ENCODE assay signal across 8 cellular contexts in genomic region chrX:12979011-12979629, GRCh38. TPM values are rescaled to one million over a fixed set of nuclear protein-coding genes. Genes with fewer than 3 reads are reported as not detected.
DNase-seq lines count a peak whose midpoint lies in the region; ATAC-seq, FAIRE-seq and TF ChIP-seq lines count a peak whose summit lies in the region.

No MANE protein-coding gene starts in this region.

- peak overlapping the region; percentile 98 for H3K4me2 ChIP-seq in OCI-LY3 (ENCODE audit: low read length)

- H3K9ac ChIP-seq in OCI-LY3 (ENCODE audit: low read length): peak overlapping the region; percentile 100

- TF ChIP-seq POLR2A in esophagus squamous epithelium (IDR thresholded peaks at IDR 0.05): no peak

- intact Hi-C loops in esophagus squamous epithelium (cut with DNase I): no loop called here

- H3K79me2 ChIP-seq in OCI-LY3 (ENCODE audit: low read length): peaks cover 46% of the 10 kb centered on the region

- ATAC-seq in GM19438 (IDR thresholded peaks at IDR 0.05; ENCODE audit: low read depth, unreplicated experiment): peak; percentile 0

- peaks cover 20% of the 10 kb centered on the region for H4K20me1 ChIP-seq in OCI-LY3 (ENCODE audit: insufficient read depth, low read length)

- H3K9me3 ChIP-seq in OCI-LY3 (ENCODE audit: insufficient read depth, low read length): no peaks in the 10 kb centered on the region
- H3K9me3 ChIP-seq in esophagus squamous epithelium: no peaks in the 10 kb centered on the region
- H3K9me3 ChIP-seq in small intestine (ENCODE audit: control insufficient read depth, low read depth): no peaks in the 10 kb centered on the region
- no peaks in the 10 kb centered on the region for H3K9me3 ChIP-seq in SJCRH30 (replicated peaks)

- no peaks in the 10 kb centered on the region for H3K27me3 ChIP-seq in OCI-LY3 (ENCODE audit: low read depth, low read length)
- peaks cover 0 to 7% (median 0%) of the 10 kb centered on the region in 4 donors for H3K27me3 ChIP-seq in esophagus squamous epithelium
- H3K27me3 ChIP-seq in small intestine (ENCODE audit: control insufficient read depth in 2 of 2, insufficient read depth in 2 of 2, low read length in 2 of 2): no peaks in the 10 kb centered on the region
- H3K27me3 ChIP-seq in SJCRH30: no peaks in the 10 kb centered on the region

- peaks cover 28% of the 10 kb centered on the region for H3K36me3 ChIP-seq in OCI-LY3 (replicated peaks; ENCODE audit: low read depth, low read length)
- no peaks in the 10 kb centered on the region for H3K36me3 ChIP-seq in esophagus squamous epithelium
- H3K36me3 ChIP-seq in small intestine (ENCODE audit: control insufficient read depth in 2 of 2, insufficient read depth in 2 of 2, low read length in 2 of 2): no peaks in the 10 kb centered on the region
- peaks cover 21% of the 10 kb centered on the region for H3K36me3 ChIP-seq in SJCRH30

- H3K4me1 ChIP-seq in OCI-LY3 (ENCODE audit: low read length) (peaks cover 49% of the 10 kb centered on the region), esophagus squamous epithelium (peaks cover 0 to under 1% (median 0%) of the 10 kb centered on the region in 3 donors), small intestine (ENCODE audit: control insufficient read depth in 2 of 2, insufficient read depth in 1 of 2, low read depth in 1 of 2, low read length in 1 of 2) (no peaks in the 10 kb centered on the region), SJCRH30 (peaks cover 20% of the 10 kb centered on the region)

- WGBS in esophagus squamous epithelium, 2 donors: 45 to 61% methylated on average over 5 to 6 of the region's 6 CpGs
- 46 to 74% (median 55%) methylated on average over 6 of the region's 6 CpGs for WGBS in small intestine, 3 donors

- peak overlapping the region; percentile 95 for H3K4me3 ChIP-seq in OCI-LY3 (ENCODE audit: low read length)
- H3K4me3 ChIP-seq in esophagus squamous epithelium: peak overlapping the region in 1 of 4 donors; percentile 74
- H3K4me3 ChIP-seq in small intestine (ENCODE audit: low read depth in 1 of 2, low read length in 2 of 2): no peak overlapping the region
- no peak overlapping the region for H3K4me3 ChIP-seq in SJCRH30

- DNase-seq in esophagus squamous epithelium (lab: John Stamatoyannopoulos, UW): no peak
- DNase-seq in small intestine: no peak
- no peak for DNase-seq in SJCRH30
- no peak for DNase-seq in AML-193 (lab: John Stamatoyannopoulos, UW)
- no peak for DNase-seq in NOMO-1 (lab: John Stamatoyannopoulos, UW; ENCODE audit: unreplicated experiment in 2 of 2)
- DNase-seq in glomerular visceral epithelial cell (ENCODE audit: extremely low spot score): no peak

- H2AFZ ChIP-seq in OCI-LY3 (ENCODE audit: low read depth, low read length): no peak overlapping the region

- peak overlapping the region; percentile 100 for H3K27ac ChIP-seq in OCI-LY3 (ENCODE audit: low read length)
- peak overlapping the region in 3 of 4 donors; percentile 62 to 94 (median 91) for H3K27ac ChIP-seq in esophagus squamous epithelium
- peak overlapping the region; percentile 25 to 85 for H3K27ac ChIP-seq in small intestine (ENCODE audit: low read depth in 1 of 2, low read length in 1 of 2)
- no peak overlapping the region for H3K27ac ChIP-seq in SJCRH30

- no peak for TF ChIP-seq CTCF in OCI-LY3 (IDR thresholded peaks at IDR 0.05; ENCODE audit: low read depth, low read length)
- no peak for TF ChIP-seq CTCF in esophagus squamous epithelium (IDR thresholded peaks at IDR 0.05)

- FAIRE-seq in small intestine (lab: Jason Lieb, UNC): no peak

RNA-seq across cellular contexts. Expression of gene TMSB4X, which starts 4.2 kb away (rescaled TPM):
- total RNA-seq in esophagus squamous epithelium: 1,000 to 10,000 TPM in 2 of 4 donors, 100 to 1,000 TPM in 2; 435 to 1,751 (median 1,260) TPM
- 1,000 to 10,000 TPM; 3,848 to 6,707 (median 4,907) TPM for polyA plus RNA-seq in small intestine
- 1,274 and 1,377 TPM in 2 replicates for total RNA-seq in SJCRH30 (2014; rRNA removed; shearing (Covaris generic))
